Comparison of ENCODE assay signal across 25 cellular contexts in the genomic region with DNA sequence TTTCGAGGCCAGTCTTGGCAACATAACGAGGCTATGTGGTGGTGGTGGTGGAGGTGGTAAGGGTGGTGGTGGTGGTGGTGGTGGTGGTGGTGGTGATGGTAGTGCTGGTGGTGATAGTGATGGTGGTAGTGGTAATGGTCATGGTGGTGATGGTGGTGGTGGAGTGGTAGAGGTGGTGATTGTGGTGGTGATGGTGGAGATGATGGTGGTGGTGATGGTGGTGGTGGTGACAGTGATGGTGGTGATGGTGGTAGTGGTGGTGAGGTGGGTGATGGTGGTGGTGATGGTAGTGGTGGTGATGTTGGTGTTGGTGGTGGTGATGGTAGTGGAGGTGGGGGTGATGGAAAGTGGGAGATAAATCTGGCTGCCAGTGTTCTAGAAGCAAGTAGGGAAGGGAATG. TPM values are rescaled to one million over a fixed set of nuclear protein-coding genes. Genes with fewer than 3 reads are reported as not detected.
A peak's percentile ranks its signal among the peaks of the same experiment; 100 is the strongest.
DNase-seq lines count a peak whose midpoint lies in the region; ATAC-seq, FAIRE-seq and TF ChIP-seq lines count a peak whose summit lies in the region.
"Had no signal": no experiment of that assay in that cellular context is flagged by ENCODE, and none has a peak within 500 bp of the region (broad histone marks: within the 10 kb centered on the region; RNA-seq: fewer than 3 reads in every experiment).

No MANE protein-coding gene starts in this region.

- H4K12ac ChIP-seq in trophoblast cell (ENCODE audit: low read depth, low read length), result no peak overlapping the region

- no peak overlapping the region for H4K8ac ChIP-seq in trophoblast cell (ENCODE audit: low read depth, low read length)

- no peaks in the 10 kb centered on the region for H4K20me1 ChIP-seq in K562 (replicated peaks; ENCODE audit: control insufficient read depth, insufficient read depth, low read length)
- H4K20me1 ChIP-seq: BLaER1 treated with 17β-estradiol and CSF1 and Interleukin-3, amounts not matched to agents 10 nM and 100 nM had no signal

- H3K4me3 ChIP-seq in HEK293 (ENCODE audit: low read depth, low read length) (no peak overlapping the region), K562 (no peak overlapping the region), trophoblast cell (ENCODE audit: low read depth, low read length) (peak overlapping the region; percentile 45)
- H3K4me3 ChIP-seq: A549; BLaER1 treated with 17β-estradiol and CSF1 and Interleukin-3, amounts not matched to agents 10 nM and 100 nM had no signal

- TF ChIP-seq CTCF in HEK293 (tag by site-specific recombination; IDR thresholded peaks at IDR 0.05) (no peak), K562 (IDR thresholded peaks at IDR 0.05 in 2 of 3, conservative IDR thresholded peaks at IDR 0.05 in 1 of 3; ENCODE audit: insufficient read depth in 2 of 3, low read depth in 1 of 3, low read length in 3 of 3) (no peak)

- H3K27ac ChIP-seq in HEK293 (ENCODE audit: extremely low read depth, low read depth, low read length) (no peak overlapping the region), K562 (ENCODE audit: extremely low read depth, low read depth, low read length) (no peak overlapping the region), trophoblast cell (ENCODE audit: low read depth, low read length) (no peak overlapping the region)
- H3K27ac ChIP-seq: A549; BLaER1 treated with 17β-estradiol and CSF1 and Interleukin-3, amounts not matched to agents 10 nM and 100 nM had no signal

- in situ Hi-C loops in K562 (cut with MboI), result no loop called here

- FAIRE-seq in K562 (lab: Jason Lieb, UNC), result no peak
- FAIRE-seq: A549, D721Med, GM12891, GM18507 had no signal

- H3K79me1 ChIP-seq in trophoblast cell (ENCODE audit: low read length), result no peaks in the 10 kb centered on the region

- intact Hi-C loops in K562 (cut with micrococcal nuclease), result no loop called here

- no peak overlapping the region for H3K14ac ChIP-seq in trophoblast cell (ENCODE audit: low read length)

- POLR2A ChIA-PET in HEK293 (lab: Yijun Ruan, JAX), result no interaction called here
- POLR2A ChIA-PET in K562 (lab: Yijun Ruan, JAX), result interaction anchor here (1.2 to 1.5 kb wide), 2 partner anchors 10 to 18 kb away, joined by 3 to 6 read pairs; no protein-coding TSS in a partner anchor

- H3K36me3 ChIP-seq in HEK293 (ENCODE audit: control insufficient read depth in 2 of 2, insufficient read depth in 1 of 2, low read length in 2 of 2) (no peaks in the 10 kb centered on the region), K562 (ENCODE audit: control insufficient read depth, insufficient read depth, low read length) (no peaks in the 10 kb centered on the region), trophoblast cell (ENCODE audit: control insufficient read depth in 1 of 2, insufficient read depth in 2 of 2, low read length in 2 of 2) (no peaks in the 10 kb centered on the region)
- H3K36me3 ChIP-seq: BE2C; BLaER1 treated with 17β-estradiol and CSF1 and Interleukin-3, amounts not matched to agents 10 nM and 100 nM had no signal

- no peak for TF ChIP-seq RAD21 in K562 (CRISPR knock-in tag; conservative IDR thresholded peaks at IDR 0.05 in 1 of 2, IDR thresholded peaks at IDR 0.05 in 1 of 2)

- no peak for ATAC-seq in K562
- ATAC-seq: A549 had no signal

- no peak overlapping the region for H2AK5ac ChIP-seq in trophoblast cell (ENCODE audit: low read length)

- no peak overlapping the region for H2AFZ ChIP-seq in K562 (ENCODE audit: low read depth, low read length)
- no peak overlapping the region for H2AFZ ChIP-seq in trophoblast cell (ENCODE audit: insufficient read depth, low read length, poor library complexity)

- H3K9me1 ChIP-seq in K562 (ENCODE audit: control insufficient read depth, insufficient read depth, low read length), result no peaks in the 10 kb centered on the region

- H3K4ac ChIP-seq in trophoblast cell (ENCODE audit: low read depth, low read length), result no peak overlapping the region

- 7% methylated on average over 2 of the region's 2 CpGs for WGBS in K562 (ENCODE audit: insufficient coverage, low coverage, missing lambda C conversion rate)
- WGBS in trophoblast cell (ENCODE audit: extremely low coverage, insufficient coverage, insufficient read length), result no CpG with 5 or more reads among the region's 2 CpGs

- CTCF ChIA-PET in HEK293 (lab: Yijun Ruan, JAX), result no interaction called here
- CTCF ChIA-PET in K562 (lab: Yijun Ruan, JAX; ENCODE audit: low intra/inter-chr PET ratio), result no interaction called here

- H2BK120ac ChIP-seq in trophoblast cell (ENCODE audit: insufficient read depth, low read length, poor library complexity), result no peak overlapping the region

- H3K23ac ChIP-seq in trophoblast cell (ENCODE audit: low read length), result no peak overlapping the region

- TF ChIP-seq EP300 in K562 (IDR thresholded peaks at IDR 0.05; ENCODE audit: low read length), result no peak

- H3K4me1 ChIP-seq in HEK293 (ENCODE audit: control insufficient read depth, insufficient read depth, low read length), result peaks cover 5% of the 10 kb centered on the region
- no peaks in the 10 kb centered on the region for H3K4me1 ChIP-seq in K562 (replicated peaks in 1 of 2; ENCODE audit: control insufficient read depth in 2 of 2, insufficient read depth in 2 of 2, low read length in 2 of 2)
- H3K4me1 ChIP-seq in trophoblast cell (ENCODE audit: control insufficient read depth in 1 of 2, insufficient read depth in 2 of 2, low read length in 2 of 2), result no peaks in the 10 kb centered on the region
- H3K4me1 ChIP-seq: BE2C had no signal

- no peak for TF ChIP-seq POLR2A in K562 (conservative IDR thresholded peaks at IDR 0.05)

- no peak overlapping the region for H4K91ac ChIP-seq in trophoblast cell (ENCODE audit: low read depth, low read length)

- no peak overlapping the region for H3K18ac ChIP-seq in trophoblast cell (ENCODE audit: low read length)

- H3K27me3 ChIP-seq in K562 (ENCODE audit: control insufficient read depth in 2 of 2, insufficient read depth in 2 of 2, low read length in 2 of 2) (peaks cover 0 to 3% of the 10 kb centered on the region in 2 experiments; a peak in 1 of 5 replicates), trophoblast cell (ENCODE audit: insufficient read depth, low read length) (no peaks in the 10 kb centered on the region)
- H3K27me3 ChIP-seq: BE2C; BLaER1 treated with 17β-estradiol and CSF1 and Interleukin-3, amounts not matched to agents 10 nM and 100 nM had no signal

- no peak for DNase-seq in K562 (ENCODE audit: extremely low read depth in 1 of 4, low spot score in 3 of 4)
- no peak for DNase-seq in trophoblast cell
- DNase-seq in HuH-7.5 (ENCODE audit: low spot score), result no peak
- DNase-seq in DMS153 (lab: John Stamatoyannopoulos, UW), result no peak
- DNase-seq in activated CD4-positive, alpha-beta T cell treated with anti-CD3 and anti-CD28 coated beads for 1 hour, result no peak
- DNase-seq: 8988T; ACHN; AML-193; BE2C; CD4-positive, alpha-beta T cell; CD8-positive, alpha-beta memory T cell; DMS 273 treated with DMSO at 0.1 percent for 48 hours; DMS53; DMS79 treated with DMSO at 0.1 percent for 48 hours; GF-D8; GOT3; H7; HCEC 1CT had no signal

- H2BK5ac ChIP-seq in trophoblast cell (ENCODE audit: low read depth, low read length, poor library complexity), result no peak overlapping the region

- H2BK12ac ChIP-seq in trophoblast cell (ENCODE audit: low read length), result no peak overlapping the region

- H3K9ac ChIP-seq in K562 (ENCODE audit: insufficient read depth in 1 of 2, low read depth in 2 of 2, low read length in 2 of 2), result no peak overlapping the region
- H3K9ac ChIP-seq in trophoblast cell (ENCODE audit: low read length), result no peak overlapping the region
- H3K9ac ChIP-seq: BLaER1 treated with 17β-estradiol and CSF1 and Interleukin-3, amounts not matched to agents 10 nM and 100 nM had no signal

- H3K79me2 ChIP-seq in K562 (ENCODE audit: control insufficient read depth, insufficient read depth, low read length) (no peaks in the 10 kb centered on the region), trophoblast cell (ENCODE audit: control insufficient read depth, insufficient read depth, low read length, poor library complexity) (no peaks in the 10 kb centered on the region)

- no TSS peak for BruUV-seq in K562 (replicated peaks; lab: Mats Ljungman, UMichigan)

- H3K4me2 ChIP-seq in K562 (ENCODE audit: insufficient read depth, low read length) (no peak overlapping the region), trophoblast cell (ENCODE audit: low read length) (no peak overlapping the region)
- H3K4me2 ChIP-seq: A549; BLaER1 treated with 17β-estradiol and CSF1 and Interleukin-3, amounts not matched to agents 10 nM and 100 nM had no signal

- H3K9me3 ChIP-seq in HEK293 (ENCODE audit: control insufficient read depth, insufficient read depth, low read depth, low read length), result no peaks in the 10 kb centered on the region
- H3K9me3 ChIP-seq in K562 (replicated peaks; ENCODE audit: control insufficient read depth, insufficient read depth, low read depth, low read length), result no peaks in the 10 kb centered on the region
- H3K9me3 ChIP-seq in trophoblast cell (ENCODE audit: insufficient read depth, low read depth, low read length), result peaks cover 4% of the 10 kb centered on the region
- H3K9me3 ChIP-seq: A549; BE2C; BLaER1 treated with 17β-estradiol and CSF1 and Interleukin-3, amounts not matched to agents 10 nM and 100 nM had no signal

RNA-seq across cellular contexts. Expression of a gene that starts 27.4 kb away (rescaled TPM):
- 0.60 and 2.4 TPM in 2 replicates for total RNA-seq in K562 (2011; cell fraction: chromatin; rRNA removed; ENCODE audit: low replicate concordance)
- total RNA-seq in K562 (2011; cell fraction: nucleolus; rRNA removed), result 1.3 and 1.8 TPM in 2 replicates
- 1.8 and 2.6 TPM in 2 replicates for total RNA-seq in K562 (2011; cell fraction: nucleoplasm; rRNA removed)
- 27.7 and 42.9 TPM in 2 replicates for total RNA-seq in K562 (2014; rRNA removed)
- total RNA-seq in K562 (2014; rRNA removed; fragmentation: Illumina TruSeq; extraction: Trizol), result 17.4 and 22.2 TPM in 2 replicates
- 21.7 and 23.1 TPM in 2 replicates for total RNA-seq in K562 (2015; rRNA removed; fragmentation: Illumina TruSeq; extraction: Trizol)
- total RNA-seq in K562 (2021), result 14.8 and 17.5 TPM in 2 replicates
- 3.1 and 6.6 TPM in 2 replicates for polyA plus RNA-seq in K562 (2011; rRNA removed)
- polyA plus RNA-seq in K562 (2011; cell fraction: cytosol; rRNA removed), result 1.1 and 1.4 TPM in 2 replicates
- polyA plus RNA-seq in K562 (2011; cell fraction: nucleus; rRNA removed), result 0.38 TPM in 1 of 2 replicates, not detected in the other
- 27.6 and 178 TPM in 2 replicates for polyA plus RNA-seq in K562 (2012)
- polyA plus RNA-seq in K562 (2014; fragmentation: Illumina TruSeq; extraction: Trizol), result 19.7 and 29.2 TPM in 2 replicates
- 10 to 100 TPM; 26.4 to 28.2 TPM for polyA plus RNA-seq in K562 (2014; fragmentation: Nextera tagmentation; extraction: Ambion mirVana)
- 25.6 and 76.6 TPM in 2 replicates for polyA plus RNA-seq in K562 (2014; rRNA removed)
- 0.48 TPM in 1 of 2 replicates, not detected in the other for polyA minus RNA-seq in K562 (2011; rRNA and poly(A)+ RNA removed)
- polyA minus RNA-seq in K562 (2011; cell fraction: cytosol; rRNA and poly(A)+ RNA removed), result 2.5 TPM in 1 of 2 replicates, not detected in the other
- polyA minus RNA-seq in K562 (2011; cell fraction: nucleus; rRNA and poly(A)+ RNA removed), result 1.1 TPM in 1 of 2 replicates, not detected in the other
- 3.5 and 4.1 TPM in 2 replicates for polyA plus RNA-seq in trophoblast cell (2013)

RNA-seq across cellular contexts. Expression of a gene that starts 33.6 kb away (rescaled TPM):
- 2.8 and 6.5 TPM in 2 replicates for total RNA-seq in K562 (2011; cell fraction: chromatin; rRNA removed; ENCODE audit: low replicate concordance)
- total RNA-seq in K562 (2011; cell fraction: nucleolus; rRNA removed), result 1.8 and 2.1 TPM in 2 replicates
- total RNA-seq in K562 (2011; cell fraction: nucleoplasm; rRNA removed), result 4.2 and 10.1 TPM in 2 replicates
- total RNA-seq in K562 (2014; rRNA removed) (1.8 and 3.1 TPM in 2 replicates), K562 (2014; rRNA removed; fragmentation: Illumina TruSeq; extraction: Trizol) (3.0 and 3.7 TPM in 2 replicates), K562 (2015; rRNA removed; fragmentation: Illumina TruSeq; extraction: Trizol) (3.8 and 3.9 TPM in 2 replicates), K562 (2021) (2.7 and 2.9 TPM in 2 replicates)
- polyA plus RNA-seq in K562 (2011; rRNA removed) (2.9 and 3.9 TPM in 2 replicates), K562 (2014; fragmentation: Illumina TruSeq; extraction: Trizol) (3.7 and 4.9 TPM in 2 replicates), K562 (2014; fragmentation: Nextera tagmentation; extraction: Ambion mirVana) (1 to 10 TPM; 4.2 to 4.9 TPM), K562 (2014; rRNA removed) (3.0 and 3.4 TPM in 2 replicates)
- polyA plus RNA-seq in K562 (2011; cell fraction: cytosol; rRNA removed), result 0.69 and 0.96 TPM in 2 replicates
- 2.0 and 2.4 TPM in 2 replicates for polyA plus RNA-seq in K562 (2011; cell fraction: nucleus; rRNA removed)
- 3.5 and 4.7 TPM in 2 replicates for polyA plus RNA-seq in K562 (2012)
- polyA minus RNA-seq in K562 (2011; rRNA and poly(A)+ RNA removed), result 1.8 TPM in 2 replicates
- polyA minus RNA-seq in K562 (2011; cell fraction: cytosol; rRNA and poly(A)+ RNA removed), result 1.5 and 1.7 TPM in 2 replicates
- 1.2 and 2.2 TPM in 2 replicates for polyA minus RNA-seq in K562 (2011; cell fraction: nucleus; rRNA and poly(A)+ RNA removed)
- polyA plus RNA-seq in trophoblast cell (2013), result 0.47 and 0.78 TPM in 2 replicates
- polyA plus RNA-seq: CD14-positive monocyte had no signal
